Comparison of ENCODE assay signal across 21 cellular contexts in the genomic region with DNA sequence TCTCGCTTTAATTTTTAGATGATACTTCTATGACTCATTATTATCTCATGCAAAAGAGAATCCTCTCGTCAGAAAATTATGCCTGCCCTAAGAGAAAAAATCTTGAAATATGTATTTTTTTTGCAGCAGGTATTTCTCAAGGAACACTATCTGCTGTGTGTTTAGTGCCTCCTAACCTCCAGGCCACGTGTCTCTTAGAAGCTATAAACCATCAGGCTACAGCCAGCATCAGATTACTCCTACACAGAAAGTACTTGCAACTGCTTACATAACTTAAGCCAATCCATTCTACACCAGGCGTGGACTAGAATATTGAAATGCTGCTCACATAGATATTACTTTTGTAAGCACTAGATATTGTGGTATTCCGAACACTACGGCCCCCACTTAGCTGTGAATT.
"Had no signal": no experiment of that assay in that cellular context is flagged by ENCODE, and none has a peak within 500 bp of the region (broad histone marks: within the 10 kb centered on the region; RNA-seq: fewer than 3 reads in every experiment).

No MANE protein-coding gene starts in this region.

- H3K4me3 Mint-ChIP-seq: activated CD4-positive, alpha-beta T cell treated with anti-CD3 and anti-CD28 coated beads, Interleukin-2, amount 10 ng/mL, durations not matched to agents 7 days and 5 days; activated naive CD4-positive, alpha-beta T cell treated with anti-CD3 and anti-CD28 coated beads for 36 hours; central memory CD8-positive, alpha-beta T cell; dendritic cell treated with granulocyte-macrophage colony-stimulating factor and Interleukin-4, amounts not matched to agents 40 ng/mL and 50 ng/mL, for 4 days; endodermal cell; immature natural killer cell; natural killer cell; stimulated activated memory B cell treated with anti-CD40 and anti-IgM and Interleukin-4, amounts not matched to agents 10 μg/mL and 1 μg/mL and 100 μg/mL, for 72 hours; T-helper 1 cell treated with Interleukin-12 subunit alpha and Interleukin-12 subunit beta and Interleukin-4 antibody, amounts not matched to agents 30 μg/mL and 1 μg/mL, for 36 hours had no signal

- H3K36me3 Mint-ChIP-seq: natural killer cell; stimulated activated memory B cell treated with anti-CD40 and anti-IgM and Interleukin-4, amounts not matched to agents 10 μg/mL and 1 μg/mL and 100 μg/mL, for 72 hours had no signal

- H3K4me1 Mint-ChIP-seq: activated CD4-positive, alpha-beta T cell treated with anti-CD3 and anti-CD28 coated beads, Interleukin-2, amount 10 ng/mL, durations not matched to agents 7 days and 5 days; central memory CD8-positive, alpha-beta T cell; immature natural killer cell; natural killer cell; stimulated activated memory B cell treated with anti-CD40 and anti-IgM and Interleukin-4, amounts not matched to agents 10 μg/mL and 1 μg/mL and 100 μg/mL, for 72 hours had no signal

- ATAC-seq: left colon; mucosa of descending colon; natural killer cell; psoas muscle; sciatic nerve; stimulated activated memory B cell treated with anti-CD40 and anti-IgM and Interleukin-4, amounts not matched to agents 10 μg/mL and 1 μg/mL and 100 μg/mL, for 72 hours had no signal

- H3K27ac Mint-ChIP-seq: activated CD4-positive, alpha-beta T cell treated with anti-CD3 and anti-CD28 coated beads, Interleukin-2, amount 10 ng/mL, durations not matched to agents 7 days and 5 days; activated naive CD4-positive, alpha-beta T cell treated with anti-CD3 and anti-CD28 coated beads for 36 hours; dendritic cell treated with granulocyte-macrophage colony-stimulating factor and Interleukin-4, amounts not matched to agents 40 ng/mL and 50 ng/mL, for 4 days; endodermal cell; immature natural killer cell; natural killer cell; stimulated activated memory B cell treated with anti-CD40 and anti-IgM and Interleukin-4, amounts not matched to agents 10 μg/mL and 1 μg/mL and 100 μg/mL, for 72 hours; T-helper 1 cell treated with Interleukin-12 subunit alpha and Interleukin-12 subunit beta and Interleukin-4 antibody, amounts not matched to agents 30 μg/mL and 1 μg/mL, for 36 hours had no signal

- H3K27me3 Mint-ChIP-seq: activated CD4-positive, alpha-beta T cell treated with anti-CD3 and anti-CD28 coated beads, Interleukin-2, amount 10 ng/mL, durations not matched to agents 7 days and 5 days; central memory CD8-positive, alpha-beta T cell; dendritic cell treated with granulocyte-macrophage colony-stimulating factor and Interleukin-4, amounts not matched to agents 40 ng/mL and 50 ng/mL, for 4 days; stimulated activated memory B cell treated with anti-CD40 and anti-IgM and Interleukin-4, amounts not matched to agents 10 μg/mL and 1 μg/mL and 100 μg/mL, for 72 hours had no signal

- H3K9me3 ChIP-seq: adrenal gland, psoas muscle, upper lobe of left lung had no signal

- H3K27ac ChIP-seq: adrenal gland, psoas muscle, spleen, upper lobe of left lung had no signal

- DNase-seq: activated CD4-positive, alpha-beta T cell treated with anti-CD3 and anti-CD28 coated beads, Interleukin-2, amount 10 ng/mL, durations not matched to agents 7 days and 5 days; activated CD4-positive, CD25-positive, alpha-beta regulatory T cell; activated CD8-positive, alpha-beta memory T cell treated with anti-CD3 and anti-CD28 coated beads for 24 hours; activated naive CD4-positive, alpha-beta T cell treated with anti-CD3 and anti-CD28 coated beads for 36 hours; adrenal gland; endodermal cell; glutamatergic neuron; immature natural killer cell; left colon; mucosa of descending colon; natural killer cell; occipital lobe; psoas muscle; spleen; stimulated activated CD4-positive, alpha-beta T cell treated with anti-CD3 and anti-CD28 coated beads, Interleukin-1b, Interleukin-23, amount 100 ng/mL, for 48 hours; upper lobe of left lung had no signal

- H3K27me3 ChIP-seq: adrenal gland, spleen, upper lobe of left lung had no signal

- H3K4me3 ChIP-seq: adrenal gland, mucosa of descending colon, psoas muscle, spleen, upper lobe of left lung had no signal

- H3K36me3 ChIP-seq: adrenal gland, spleen, upper lobe of left lung had no signal

- H3K4me1 ChIP-seq: adrenal gland, psoas muscle, spleen, upper lobe of left lung had no signal
